1 cellular context compared by ENCODE assay signal in the genomic region with DNA sequence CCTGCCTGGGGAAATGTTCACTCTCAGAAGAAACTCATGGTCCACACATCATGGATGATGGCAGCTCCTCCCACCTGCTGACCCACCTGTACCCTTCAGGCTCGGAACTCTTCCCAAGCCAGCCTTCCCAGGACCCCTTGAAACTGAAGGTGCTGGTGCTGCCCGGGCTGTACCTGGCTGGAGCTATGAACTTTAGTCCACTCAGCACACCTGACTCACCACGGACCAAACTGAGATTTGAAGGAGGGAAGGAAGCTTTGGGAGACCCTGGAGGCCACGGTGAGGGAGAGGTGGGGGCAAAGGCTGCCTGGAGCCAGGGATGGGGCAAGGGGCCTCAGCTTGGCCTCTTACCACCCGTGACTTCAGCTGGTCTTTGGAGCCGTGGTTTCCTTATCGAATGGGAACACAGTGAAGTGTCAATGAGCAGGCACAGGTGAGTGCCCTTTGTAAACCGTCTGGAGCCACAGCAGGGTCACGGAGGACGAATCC.
TF ChIP-seq lines count a peak whose summit lies in the region.

No MANE protein-coding gene starts in this region.

TF ChIP-seq in H1, 55 proteins besides CTCF, POLR2A, EP300 and RAD21:
- TF ChIP-seq BRCA1 (IDR thresholded peaks at IDR 0.05; ENCODE audit: low read depth, low read length) (no peak), SUZ12 (IDR thresholded peaks at IDR 0.05; ENCODE audit: low read length) (no peak), CBX8 (IDR thresholded peaks at IDR 0.05; ENCODE audit: borderline replicate concordance, low read depth, low read length) (no peak), SP2 (IDR thresholded peaks at IDR 0.05; ENCODE audit: low read length) (no peak)
